Comparison of ENCODE assay signal across 1 cellular context in the genomic region with DNA sequence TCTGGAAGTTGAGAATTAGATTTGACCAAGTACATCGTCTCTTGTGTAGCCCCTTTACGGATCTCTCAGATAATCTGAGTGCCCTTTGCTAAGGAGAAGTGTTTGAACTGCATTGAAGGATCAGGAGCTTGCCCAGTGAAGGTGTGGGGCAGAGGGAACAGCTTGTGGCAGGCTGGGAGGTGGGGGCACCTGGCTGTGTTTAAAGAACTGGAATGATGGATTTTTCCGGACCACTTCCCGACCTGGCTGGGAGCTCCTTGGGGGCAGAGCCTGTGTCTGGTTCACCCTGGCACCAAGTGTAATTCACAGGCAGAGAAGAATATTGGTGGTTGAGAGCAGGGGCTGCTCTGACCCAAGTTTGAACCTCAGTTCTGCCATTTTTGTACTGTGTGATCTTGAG.
TF ChIP-seq lines count a peak whose summit lies in the region.

No MANE protein-coding gene starts in this region.

TF ChIP-seq in HepG2, 621 proteins besides CTCF, POLR2A, EP300 and RAD21 (continued from another document):
- TF ChIP-seq HOXA5 (CRISPR knock-in tag; IDR thresholded peaks at IDR 0.05) (no peak), PREB (CRISPR knock-in tag; IDR thresholded peaks at IDR 0.05) (no peak)
